9 cellular contexts compared by ENCODE assay signal in the genomic region with DNA sequence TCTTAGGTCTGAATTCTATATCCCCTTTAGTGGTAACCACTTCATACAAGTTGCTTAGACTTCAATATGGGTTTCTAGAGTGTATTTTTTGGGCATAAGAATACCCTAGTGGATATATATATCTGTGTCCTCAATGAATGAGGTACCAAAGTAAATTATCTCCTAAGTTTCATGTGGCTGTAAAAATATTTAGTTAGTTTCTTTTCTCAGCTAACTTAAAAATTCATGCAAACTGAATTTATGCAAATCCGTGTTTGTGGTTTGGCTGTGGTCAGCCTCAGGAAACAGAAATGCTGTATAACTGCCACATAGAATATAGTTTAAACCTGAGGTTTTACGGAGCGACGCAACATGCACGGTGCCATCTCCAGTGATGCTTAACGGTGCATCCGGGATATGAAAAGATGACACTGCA.
DNase-seq lines count a peak whose midpoint lies in the region; ATAC-seq and TF ChIP-seq lines count a peak whose summit lies in the region.
"Had no signal": no experiment of that assay in that cellular context is flagged by ENCODE, and none has a peak within 500 bp of the region (broad histone marks: within the 10 kb centered on the region; RNA-seq: fewer than 3 reads in every experiment).

No MANE protein-coding gene starts in this region.

- H3K79me2 ChIP-seq in osteoblast (ENCODE audit: insufficient read depth, low read length) = no peaks in the 10 kb centered on the region

- intact Hi-C loops in colonic mucosa (cut with DNase I) = no loop called here

- H3K36me3 ChIP-seq in osteoblast (ENCODE audit: insufficient read depth, low read length) = no peaks in the 10 kb centered on the region
- H3K36me3 ChIP-seq in colonic mucosa = no peaks in the 10 kb centered on the region

- H3K9me3 ChIP-seq in osteoblast (ENCODE audit: low read depth, low read length) (no peaks in the 10 kb centered on the region), colonic mucosa (no peaks in the 10 kb centered on the region)

- H3K4me3 ChIP-seq in NB4 (ENCODE audit: low read depth, low read length) = no peak overlapping the region
- H3K4me3 ChIP-seq in osteoblast (ENCODE audit: insufficient read depth, low read length) = peak overlapping the region; percentile 37
- no peak overlapping the region for H3K4me3 ChIP-seq in colonic mucosa

- H3K27ac Mint-ChIP-seq in activated T-cell treated with anti-CD3 and anti-CD28 coated beads, Interleukin-2, amount 50 U/mL, for 72 hours = no peak overlapping the region

- no peak overlapping the region for H3K9ac ChIP-seq in colonic mucosa (ENCODE audit: low read depth in 2 of 2, low read length in 2 of 2)

- H3K4me2 ChIP-seq in osteoblast (ENCODE audit: insufficient read depth, low read length) = peak overlapping the region; percentile 45

- H3K36me3 Mint-ChIP-seq in activated T-cell treated with anti-CD3 and anti-CD28 coated beads, Interleukin-2, amount 50 U/mL, for 72 hours (ENCODE audit: insufficient read depth in 2 of 2) = no peaks in the 10 kb centered on the region

- H3K4me1 ChIP-seq in osteoblast (ENCODE audit: insufficient read depth, low read length) (peaks cover 2% of the 10 kb centered on the region), colonic mucosa (no peaks in the 10 kb centered on the region)

- H3K27me3 Mint-ChIP-seq in activated T-cell treated with anti-CD3 and anti-CD28 coated beads, Interleukin-2, amount 50 U/mL, for 72 hours (ENCODE audit: low read depth) = peaks cover 35% of the 10 kb centered on the region

- H3K4me1 Mint-ChIP-seq in activated T-cell treated with anti-CD3 and anti-CD28 coated beads, Interleukin-2, amount 50 U/mL, for 72 hours (ENCODE audit: low read depth) = no peaks in the 10 kb centered on the region

- no peak for TF ChIP-seq POLR2A in NB4 (IDR thresholded peaks at IDR 0.05; ENCODE audit: extremely low read depth, insufficient read length)

- peaks cover 0 to 3% of the 10 kb centered on the region in 2 donors for H3K9me3 Mint-ChIP-seq in activated T-cell treated with anti-CD3 and anti-CD28 coated beads, Interleukin-2, amount 50 U/mL, for 72 hours

- TF ChIP-seq CTCF in NB4 (IDR thresholded peaks at IDR 0.05; ENCODE audit: low read depth, low read length) = no peak
- TF ChIP-seq CTCF in osteoblast (IDR thresholded peaks at IDR 0.05; ENCODE audit: extremely low read depth, low read depth, low read length) = no peak
- TF ChIP-seq CTCF in colonic mucosa (IDR thresholded peaks at IDR 0.05) = no peak

- DNase-seq in activated T-cell treated with anti-CD3 and anti-CD28 coated beads, Interleukin-2, amount 50 U/mL, for 72 hours = peak; percentile 8 to 20
- no peak for DNase-seq in activated T-cell treated with anti-CD3 and anti-CD28 coated beads, Interleukin-2, amount 50 U/mL, for 48 hours
- DNase-seq in NB4 (ENCODE audit: low read depth) = peak; percentile 64
- DNase-seq in osteoblast (ENCODE audit: insufficient read length, low spot score, missing footprints) = no peak
- DNase-seq in ureter (ENCODE audit: low spot score) = no peak
- DNase-seq in colonic mucosa = no peak
- no peak for DNase-seq in stimulated activated CD4-positive, alpha-beta T cell treated with anti-CD3 and anti-CD28 coated beads, Interleukin-4, amount 100 ng/mL, for 24 hours
- DNase-seq: effector CD8-positive, alpha-beta T cell had no signal

- no peaks in the 10 kb centered on the region for H4K20me1 ChIP-seq in osteoblast (ENCODE audit: insufficient read depth, low read length)

- ATAC-seq in activated T-cell treated with anti-CD3 and anti-CD28 coated beads, Interleukin-2, amount 50 U/mL, for 72 hours (replicated peaks in 1 of 2) = peak; percentile 45 to 53
- peak; percentile 91 for ATAC-seq in HG02938 (IDR thresholded peaks at IDR 0.05; ENCODE audit: unreplicated experiment)

- peak overlapping the region; percentile 34 for H2AFZ ChIP-seq in osteoblast (ENCODE audit: low read length)

- H3K27me3 ChIP-seq in osteoblast (ENCODE audit: insufficient read depth, low read length) = no peaks in the 10 kb centered on the region
- H3K27me3 ChIP-seq in colonic mucosa = no peaks in the 10 kb centered on the region

- H3K4me3 Mint-ChIP-seq in activated T-cell treated with anti-CD3 and anti-CD28 coated beads, Interleukin-2, amount 50 U/mL, for 72 hours = no peak overlapping the region

- no peak overlapping the region for H3K27ac ChIP-seq in osteoblast (ENCODE audit: low read depth, low read length)
- no peak overlapping the region for H3K27ac ChIP-seq in colonic mucosa

Comparison
In these comparisons a context has a peak if more than half of its experiments do, and no peak if none do; other contexts are left out.
1. DNase-seq: peak in activated T-cell treated with anti-CD3 and anti-CD28 coated beads, Interleukin-2, amount 50 U/mL, for 72 hours (2 of 2) and NB4 (single experiment); none in activated T-cell treated with anti-CD3 and anti-CD28 coated beads, Interleukin-2, amount 50 U/mL, for 48 hours (0 of 2), osteoblast (single experiment), ureter (single experiment), colonic mucosa (single experiment) and stimulated activated CD4-positive, alpha-beta T cell treated with anti-CD3 and anti-CD28 coated beads, Interleukin-4, amount 100 ng/mL, for 24 hours (single experiment).